In genomic region chr9:130544364-130544763, GRCh38 we compare ENCODE assay signal across 24 cellular contexts.
"Had no signal": no experiment of that assay in that cellular context is flagged by ENCODE, and none has a peak within 500 bp of the region (broad histone marks: within the 10 kb centered on the region; RNA-seq: fewer than 3 reads in every experiment).

No MANE protein-coding gene starts in this region.

- ATAC-seq: activated CD4-positive, alpha-beta T cell treated with anti-CD3 and anti-CD28 coated beads for 36 hours; activated CD8-positive, alpha-beta memory T cell treated with anti-CD3 and anti-CD28 coated beads, Interleukin-2, amount 10 ng/mL, durations not matched to agents 7 days and 5 days; activated CD8-positive, alpha-beta T cell treated with anti-CD3 and anti-CD28 coated beads, Interleukin-2, amount 10 ng/mL, durations not matched to agents 7 days and 5 days; activated T-cell treated with anti-CD3 and anti-CD28 coated beads, Interleukin-2, amount 50 U/mL, for 72 hours; effector memory CD8-positive, alpha-beta T cell; esophagus mucosa had no signal

- DNase-seq: activated CD4-positive, alpha-beta memory T cell treated with anti-CD3 and anti-CD28 coated beads for 36 hours; activated CD4-positive, alpha-beta T cell treated with anti-CD3 and anti-CD28 coated beads for 36 hours; activated CD4-positive, alpha-beta T cell treated with anti-CD3 and anti-CD28 coated beads, Interleukin-2, amount 10 ng/mL, durations not matched to agents 24 days and 14 days; activated CD4-positive, CD25-positive, alpha-beta regulatory T cell; activated CD4-positive, CD25-positive, alpha-beta regulatory T cell treated with anti-CD3 and anti-CD28 coated beads, Interleukin-2, amount 50 U/mL, for 72 hours; activated CD8-positive, alpha-beta memory T cell treated with anti-CD3 and anti-CD28 coated beads, Interleukin-2, amount 10 ng/mL, durations not matched to agents 7 days and 5 days; activated CD8-positive, alpha-beta memory T cell treated with anti-CD3 and anti-CD28 coated beads, Interleukin-2, amount 50 U/mL, for 4 hours; activated CD8-positive, alpha-beta T cell treated with anti-CD3 and anti-CD28 coated beads, Interleukin-2, amount 10 ng/mL, durations not matched to agents 7 days and 5 days; activated gamma-delta T cell; activated naive CD4-positive, alpha-beta T cell; activated naive CD4-positive, alpha-beta T cell treated with anti-CD3 and anti-CD28 coated beads, Interleukin-2, amount 50 U/mL, for 16 hours; activated T-cell treated with anti-CD3 and anti-CD28 coated beads, Interleukin-2, amount 50 U/mL, for 1 hour; activated T-cell treated with anti-CD3 and anti-CD28 coated beads, Interleukin-2, amount 50 U/mL, for 72 hours; amniotic stem cell; anterior cingulate cortex; caudate nucleus; cortex of kidney; dermis blood vessel endothelial cell; effector CD4-positive, alpha-beta T cell; effector memory CD8-positive, alpha-beta T cell; foreskin fibroblast; head of caudate nucleus; T-helper 2 cell had no signal
